14 cellular contexts compared by ENCODE assay signal in the genomic region with DNA sequence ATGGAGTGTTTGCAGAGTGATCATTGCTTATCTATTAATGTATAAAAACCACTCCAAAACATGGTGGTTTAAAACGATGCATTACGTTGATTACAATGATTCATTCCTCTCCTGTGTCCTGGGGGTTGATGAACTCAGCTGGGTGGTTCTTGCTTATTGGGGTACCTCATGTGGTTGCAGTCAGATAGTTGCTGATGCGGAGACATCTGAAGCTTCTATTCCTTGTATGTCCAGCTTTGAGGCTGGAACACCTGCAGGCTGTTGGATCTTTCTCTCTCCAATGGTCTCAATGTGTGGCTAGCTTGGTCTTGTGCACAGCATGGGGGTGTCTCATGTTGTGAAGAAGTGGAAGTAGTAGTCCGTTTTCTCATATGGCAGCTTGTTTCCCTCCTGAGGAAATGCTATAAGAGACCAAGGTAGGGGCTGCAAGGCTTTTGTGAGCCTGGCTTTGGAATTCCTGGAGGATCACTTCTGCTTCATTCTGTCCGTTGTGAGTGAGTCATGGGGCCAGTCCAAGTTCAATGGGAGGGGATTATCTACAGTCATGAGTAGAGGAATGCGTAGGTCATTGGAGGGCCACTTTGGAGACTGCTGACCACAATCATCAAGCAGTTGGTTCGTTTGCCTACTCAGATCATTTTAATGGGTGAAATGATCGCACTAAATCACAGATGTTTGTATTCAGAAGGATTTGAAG.
DNase-seq lines count a peak whose midpoint lies in the region; ATAC-seq, FAIRE-seq and TF ChIP-seq lines count a peak whose summit lies in the region.
"Had no signal": no experiment of that assay in that cellular context is flagged by ENCODE, and none has a peak within 500 bp of the region (broad histone marks: within the 10 kb centered on the region; RNA-seq: fewer than 3 reads in every experiment).

No MANE protein-coding gene starts in this region.

- H3K36me3 ChIP-seq in fibroblast of lung (ENCODE audit: control insufficient read depth, insufficient read depth, low read length): no peaks in the 10 kb centered on the region
- no peaks in the 10 kb centered on the region for H3K36me3 ChIP-seq in pancreas

- H3K4me3 ChIP-seq in fibroblast of lung (replicated peaks in 1 of 4; ENCODE audit: control extremely low read depth in 1 of 4, insufficient read depth in 1 of 4, low read depth in 3 of 4, low read length in 4 of 4) (peak overlapping the region in 2 of 4 experiments; percentile 4 to 8), pancreas (no peak overlapping the region)

- POLR2A ChIA-PET in GM10248 (lab: Yijun Ruan, JAX): no interaction called here

- 72 to 86% methylated on average over 8 of the region's 8 CpGs for WGBS in pancreas, 2 donors

- CTCF ChIA-PET in GM10248 (lab: Yijun Ruan, JAX): no interaction called here

- H3K4me2 ChIP-seq in fibroblast of lung (ENCODE audit: extremely low read depth, insufficient read depth, low read length): peak overlapping the region; percentile 74

- H3K79me2 ChIP-seq in fibroblast of lung (ENCODE audit: control insufficient read depth, insufficient read depth, low read length): no peaks in the 10 kb centered on the region

- no peak for TF ChIP-seq CTCF in fibroblast of lung (conservative IDR thresholded peaks at IDR 0.05 in 1 of 2, IDR thresholded peaks at IDR 0.05 in 1 of 2; ENCODE audit: low read depth in 1 of 2, low read length in 2 of 2)
- TF ChIP-seq CTCF in pancreas (IDR thresholded peaks at IDR 0.05): no peak
- no peak for TF ChIP-seq CTCF in GM10248 (IDR thresholded peaks at IDR 0.05; ENCODE audit: control extremely low read depth, extremely low read depth, low read depth, missing control alignments)

- no peak overlapping the region for H3K9ac ChIP-seq in fibroblast of lung (ENCODE audit: insufficient read depth, low read length)

- DNase-seq in GM04504 (ENCODE audit: low read depth): peak; percentile 95
- peak; percentile 99 for DNase-seq in RPMI7951 (ENCODE audit: low read depth)
- peak; percentile 97 to 100 for DNase-seq in fibroblast of lung (ENCODE audit: low read depth in 2 of 2)
- DNase-seq in pancreas: no peak
- DNase-seq in stimulated activated CD4-positive, alpha-beta T cell treated with anti-CD3 and anti-CD28 coated beads, Interleukin-2, amount 100 ng/mL, for 24 hours: no peak
- DNase-seq in amygdala (lab: John Stamatoyannopoulos, UW): no peak
- DNase-seq in GM10248 (ENCODE audit: extremely low spot score): no peak
- DNase-seq in activated T-cell treated with anti-CD3 and anti-CD28 coated beads for 4 hours: no peak
- DNase-seq: activated CD8-positive, alpha-beta memory T cell treated with anti-CD3 and anti-CD28 coated beads, Interleukin-2, amount 10 ng/mL, durations not matched to agents 7 days and 5 days; DND-41; kidney; NCI-H1436 had no signal

- H3K27ac ChIP-seq in fibroblast of lung (ENCODE audit: insufficient read depth, low read length) (peak overlapping the region; percentile 76), pancreas (no peak overlapping the region)

- H4K20me1 ChIP-seq in fibroblast of lung (ENCODE audit: control insufficient read depth, extremely low read depth, insufficient read depth, low read length): no peaks in the 10 kb centered on the region

- intact Hi-C loops in pancreas (cut with DNase I): no loop called here

- H3K27me3 ChIP-seq in fibroblast of lung (ENCODE audit: control insufficient read depth, insufficient read depth, low read length): no peaks in the 10 kb centered on the region
- no peaks in the 10 kb centered on the region for H3K27me3 ChIP-seq in pancreas

- peaks cover 25% of the 10 kb centered on the region for H3K4me1 ChIP-seq in fibroblast of lung (ENCODE audit: control insufficient read depth, extremely low read depth, insufficient read depth, low read length)
- peaks cover 0 to 4% (median 0%) of the 10 kb centered on the region in 3 donors for H3K4me1 ChIP-seq in pancreas

- no peak overlapping the region for H2AFZ ChIP-seq in fibroblast of lung (ENCODE audit: low read length)

- peak in 3 of 4 donors; percentile 34 to 64 (median 58) for ATAC-seq in pancreas
- ATAC-seq: activated CD8-positive, alpha-beta memory T cell treated with anti-CD3 and anti-CD28 coated beads, Interleukin-2, amount 10 ng/mL, durations not matched to agents 7 days and 5 days; stimulated activated memory B cell treated with anti-CD40 and anti-IgM and Interleukin-4, amounts not matched to agents 10 μg/mL and 1 μg/mL and 100 μg/mL, for 72 hours had no signal

- no peak for FAIRE-seq in pancreas (lab: Jason Lieb, UNC)
- FAIRE-seq: colon, kidney had no signal

- H3K9me3 ChIP-seq in fibroblast of lung (ENCODE audit: control insufficient read depth, insufficient read depth, low read depth, low read length) (no peaks in the 10 kb centered on the region), pancreas (no peaks in the 10 kb centered on the region)

Comparison
In these comparisons a context has a peak if more than half of its experiments do, and no peak if none do; other contexts are left out.
1. DNase-seq: peak in GM04504 (single experiment), RPMI7951 (single experiment) and fibroblast of lung (2 of 2); none in pancreas (0 of 6), stimulated activated CD4-positive, alpha-beta T cell treated with anti-CD3 and anti-CD28 coated beads, Interleukin-2, amount 100 ng/mL, for 24 hours (0 of 2), amygdala (0 of 56), GM10248 (single experiment) and activated T-cell treated with anti-CD3 and anti-CD28 coated beads for 4 hours (single experiment).